ENCODE assay signal across 28 cellular contexts in the genomic region with DNA sequence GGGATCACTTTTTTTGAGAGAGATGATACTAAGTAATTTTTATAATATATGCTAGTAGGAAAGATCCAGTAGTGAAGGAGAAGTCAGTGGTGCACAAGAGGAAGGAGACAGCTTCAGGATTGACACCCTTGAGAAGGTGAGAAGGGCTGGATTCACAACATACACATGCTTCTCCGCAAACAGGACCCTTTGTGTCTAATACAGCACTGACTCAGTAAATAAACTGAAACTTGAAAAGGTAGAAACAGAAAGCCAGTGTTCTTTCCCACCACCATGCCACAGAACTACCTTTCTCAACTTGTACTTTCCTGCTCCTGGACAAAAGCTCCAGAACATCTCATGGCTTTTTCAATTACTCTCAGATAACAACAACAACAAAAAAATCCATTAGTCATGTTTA.
"Had no signal": no experiment of that assay in that cellular context is flagged by ENCODE, and none has a peak within 500 bp of the region (broad histone marks: within the 10 kb centered on the region; RNA-seq: fewer than 3 reads in every experiment).

No MANE protein-coding gene starts in this region.

- H3K36me3 ChIP-seq: breast epithelium, colonic mucosa, MG63 had no signal

- DNase-seq: activated B cell treated with CpG ODN at 0.5 μM for 24 hours; activated CD4-positive, alpha-beta T cell treated with anti-CD3 and anti-CD28 coated beads for 1 hour; activated CD4-positive, alpha-beta T cell treated with anti-CD3 and anti-CD28 coated beads, Interleukin-2, amount 10 ng/mL, durations not matched to agents 24 days and 14 days; activated CD4-positive, alpha-beta T cell treated with anti-CD3 and anti-CD28 coated beads, Interleukin-2, amount 50 U/mL, for 48 hours; activated CD8-positive, alpha-beta memory T cell treated with anti-CD3 and anti-CD28 coated beads, Interleukin-2, amount 10 ng/mL, durations not matched to agents 7 days and 5 days; activated effector memory CD4-positive, alpha-beta T cell treated with Interleukin-2 at 50 U/mL for 16 hours; activated naive CD4-positive, alpha-beta T cell; activated T-cell treated with anti-CD3 and anti-CD28 coated beads, Interleukin-2, amount 50 U/mL, for 24 hours; aorta; caudate nucleus; colonic mucosa; MG63; MV-4-11; NCI-H1092 treated with DMSO at 0.1 percent for 48 hours; NCI-H1417 treated with DMSO at 0.1 percent for 48 hours; NCI-H1694; NCI-H2029; NCI-H2107; NCI-H2171 treated with DMSO at 0.1 percent for 48 hours; NCI-H226; NCI-H526; NCI-H774; SHP77 treated with DMSO at 0.1 percent for 48 hours; T-cell; T-helper 2 cell; T1000 had no signal

- FAIRE-seq: TTC549 had no signal

- H3K27ac ChIP-seq: breast epithelium, colonic mucosa had no signal

- H3K27me3 ChIP-seq: breast epithelium, colonic mucosa, MG63 had no signal

- H3K4me1 ChIP-seq: breast epithelium, colonic mucosa had no signal

- H3K9me3 ChIP-seq: colonic mucosa had no signal

- ATAC-seq: activated CD8-positive, alpha-beta memory T cell treated with anti-CD3 and anti-CD28 coated beads, Interleukin-2, amount 10 ng/mL, durations not matched to agents 7 days and 5 days; T-cell had no signal

- H3K4me3 ChIP-seq: breast epithelium, colonic mucosa, MG63 had no signal
